Comparison of ENCODE assay signal across 1 cellular context in the genomic region with DNA sequence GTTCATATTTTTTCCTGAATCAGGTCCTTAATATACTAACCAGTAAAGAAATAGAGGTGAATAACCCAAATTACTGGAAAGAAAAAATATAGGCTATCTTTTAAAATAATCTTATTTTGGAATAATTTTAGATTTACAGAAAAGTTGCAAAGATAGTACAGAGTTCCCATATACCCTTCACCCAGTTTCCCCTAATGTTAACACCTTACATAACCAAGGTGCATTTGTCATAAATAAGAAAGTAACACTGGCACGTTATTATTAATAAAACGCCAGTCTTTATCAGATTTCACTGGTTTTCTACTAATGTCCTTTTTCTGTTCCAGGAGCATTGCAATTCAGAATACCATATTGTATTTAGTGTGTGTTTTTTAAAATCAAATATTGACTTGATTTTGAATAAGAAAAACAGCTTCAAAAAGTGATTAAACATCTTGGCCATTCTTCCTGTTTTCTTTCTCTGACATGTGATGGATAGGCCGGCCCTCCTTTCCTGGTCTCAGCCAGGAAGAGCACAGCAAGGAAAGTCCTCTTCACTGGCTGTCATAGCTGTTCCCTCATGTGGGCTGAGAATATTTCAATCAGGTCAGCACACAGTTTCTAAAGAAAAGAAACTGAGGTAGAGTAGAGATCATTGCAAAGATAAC.
TF ChIP-seq lines count a peak whose summit lies in the region.

No MANE protein-coding gene starts in this region.

TF ChIP-seq in WTC11, 78 proteins besides CTCF, POLR2A, EP300 and RAD21 (continued from another document):
- TF ChIP-seq, protein P1, sequence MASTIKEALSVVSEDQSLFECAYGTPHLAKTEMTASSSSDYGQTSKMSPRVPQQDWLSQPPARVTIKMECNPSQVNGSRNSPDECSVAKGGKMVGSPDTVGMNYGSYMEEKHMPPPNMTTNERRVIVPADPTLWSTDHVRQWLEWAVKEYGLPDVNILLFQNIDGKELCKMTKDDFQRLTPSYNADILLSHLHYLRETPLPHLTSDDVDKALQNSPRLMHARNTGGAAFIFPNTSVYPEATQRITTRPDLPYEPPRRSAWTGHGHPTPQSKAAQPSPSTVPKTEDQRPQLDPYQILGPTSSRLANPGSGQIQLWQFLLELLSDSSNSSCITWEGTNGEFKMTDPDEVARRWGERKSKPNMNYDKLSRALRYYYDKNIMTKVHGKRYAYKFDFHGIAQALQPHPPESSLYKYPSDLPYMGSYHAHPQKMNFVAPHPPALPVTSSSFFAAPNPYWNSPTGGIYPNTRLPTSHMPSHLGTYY (CRISPR knock-in tag; IDR thresholded peaks at IDR 0.05) = no peak
